ENCODE assay signal across 17 cellular contexts in genomic region chr14:90808759-90809529, GRCh38. TPM values are rescaled to one million over a fixed set of nuclear protein-coding genes. Genes with fewer than 3 reads are reported as not detected.
DNase-seq lines count a peak whose midpoint lies in the region; ATAC-seq and TF ChIP-seq lines count a peak whose summit lies in the region.
"Had no signal": no experiment of that assay in that cellular context is flagged by ENCODE, and none has a peak within 500 bp of the region (broad histone marks: within the 10 kb centered on the region; RNA-seq: fewer than 3 reads in every experiment).

No MANE protein-coding gene starts in this region.

- no peak for ATAC-seq in GM21381 (IDR thresholded peaks at IDR 0.05; ENCODE audit: unreplicated experiment)
- ATAC-seq in GM18511 (IDR thresholded peaks at IDR 0.05; ENCODE audit: unreplicated experiment), result no peak
- ATAC-seq: activated T-cell treated with anti-CD3 and anti-CD28 coated beads, Interleukin-2, amount 50 U/mL, for 72 hours; left cardiac atrium; mucosa of descending colon had no signal

- H3K4me3 ChIP-seq in BLaER1 treated with 17β-estradiol and CSF1 and Interleukin-3, amounts not matched to agents 10 nM and 100 nM, result no peak overlapping the region
- H3K4me3 ChIP-seq in Loucy (ENCODE audit: low read length, poor library complexity, severe bottlenecking), result no peak overlapping the region
- H3K4me3 ChIP-seq: mucosa of descending colon, suprapubic skin had no signal

- H3K27me3 ChIP-seq in BLaER1 treated with 17β-estradiol and CSF1 and Interleukin-3, amounts not matched to agents 10 nM and 100 nM, result no peaks in the 10 kb centered on the region
- no peaks in the 10 kb centered on the region for H3K27me3 ChIP-seq in Loucy (ENCODE audit: insufficient read depth, low read length, poor library complexity, severe bottlenecking)
- H3K27me3 ChIP-seq: suprapubic skin had no signal

- peaks cover 6% of the 10 kb centered on the region for H3F3A ChIP-seq in Loucy (ENCODE audit: low read depth)

- H3K4me2 ChIP-seq in BLaER1 treated with 17β-estradiol and CSF1 and Interleukin-3, amounts not matched to agents 10 nM and 100 nM, result peak overlapping the region in 8 of 11 experiments; percentile 6 to 49 (median 22); a peak in 5 of 22 replicates
- H3K4me2 ChIP-seq in Loucy (ENCODE audit: low read depth, low read length, poor library complexity, severe bottlenecking), result peak overlapping the region; percentile 87

- H3K36me3 ChIP-seq in BLaER1 treated with 17β-estradiol and CSF1 and Interleukin-3, amounts not matched to agents 10 nM and 100 nM, result no peaks in the 10 kb centered on the region
- no peaks in the 10 kb centered on the region for H3K36me3 ChIP-seq in Loucy (ENCODE audit: insufficient read depth, low read length)
- H3K36me3 ChIP-seq: suprapubic skin had no signal

- no peaks in the 10 kb centered on the region for H3K9me3 ChIP-seq in BLaER1 treated with 17β-estradiol and CSF1 and Interleukin-3, amounts not matched to agents 10 nM and 100 nM (replicated peaks in 1 of 11)
- H3K9me3 ChIP-seq in Loucy (ENCODE audit: insufficient read depth, low read depth, low read length), result no peaks in the 10 kb centered on the region
- H3K9me3 ChIP-seq: mucosa of descending colon, suprapubic skin had no signal

- H4K20me1 ChIP-seq in BLaER1 treated with 17β-estradiol and CSF1 and Interleukin-3, amounts not matched to agents 10 nM and 100 nM, result peaks cover 0 to 54% (median 7%) of the 10 kb centered on the region in 11 experiments; a peak in 7 of 22 replicates
- no peaks in the 10 kb centered on the region for H4K20me1 ChIP-seq in Loucy (ENCODE audit: insufficient read depth, low read length, poor library complexity, severe bottlenecking)

- no peak overlapping the region for H3K9ac ChIP-seq in BLaER1 treated with 17β-estradiol and CSF1 and Interleukin-3, amounts not matched to agents 10 nM and 100 nM
- H3K9ac ChIP-seq in Loucy (ENCODE audit: low read depth, low read length, poor library complexity, severe bottlenecking), result no peak overlapping the region

- no peak overlapping the region for H3K27ac ChIP-seq in BLaER1 treated with 17β-estradiol and CSF1 and Interleukin-3, amounts not matched to agents 10 nM and 100 nM
- H3K27ac ChIP-seq: suprapubic skin had no signal

- DNase-seq in dermis blood vessel endothelial cell (peak; percentile 51), myocyte (ENCODE audit: low read depth) (peak; percentile 41), NCI-H187 (lab: John Stamatoyannopoulos, UW) (no peak), retina (no peak)
- DNase-seq: activated T-cell treated with anti-CD3 and anti-CD28 coated beads, Interleukin-2, amount 50 U/mL, for 72 hours; CD4-positive, alpha-beta memory T cell; DMS79; left cardiac atrium; mucosa of descending colon; NCI-H1105 treated with DMSO at 0.1 percent for 48 hours; NCI-H526; SHP77 treated with DMSO at 0.1 percent for 48 hours had no signal

- peaks cover 43 to 70% (median 51%) of the 10 kb centered on the region in 10 experiments for H3K4me1 ChIP-seq in BLaER1 treated with 17β-estradiol and CSF1 and Interleukin-3, amounts not matched to agents 10 nM and 100 nM
- H3K4me1 ChIP-seq in Loucy (ENCODE audit: insufficient read depth, low read length, poor library complexity, severe bottlenecking), result peaks cover 95% of the 10 kb centered on the region

- no peak for TF ChIP-seq CTCF in Loucy (conservative IDR thresholded peaks at IDR 0.05; ENCODE audit: low read length)

- H3K9me2 ChIP-seq in Loucy (replicated peaks; ENCODE audit: low read depth, low read length), result no peaks in the 10 kb centered on the region

- H2AFZ ChIP-seq in Loucy (ENCODE audit: low read length), result no peak overlapping the region

- H3K79me2 ChIP-seq in Loucy (ENCODE audit: insufficient read depth, low read length), result peaks cover 93% of the 10 kb centered on the region

RNA-seq across cellular contexts. Expression of gene TTC7B, which starts 7.3 kb away (rescaled TPM):
- 37.1 and 63.3 TPM in 2 replicates for total RNA-seq in dermis blood vessel endothelial cell
- 40.6 and 42.1 TPM in 2 replicates for total RNA-seq in myocyte
- 32.9 TPM for polyA plus RNA-seq in myocyte (2012)

Comparison
In these comparisons a context has a peak if more than half of its experiments do, and no peak if none do; other contexts are left out.
1. DNase-seq: peak in dermis blood vessel endothelial cell (single experiment) and myocyte (single experiment); none in NCI-H187 (0 of 2) and retina (single experiment).